20 cellular contexts compared by ENCODE assay signal in the genomic region with DNA sequence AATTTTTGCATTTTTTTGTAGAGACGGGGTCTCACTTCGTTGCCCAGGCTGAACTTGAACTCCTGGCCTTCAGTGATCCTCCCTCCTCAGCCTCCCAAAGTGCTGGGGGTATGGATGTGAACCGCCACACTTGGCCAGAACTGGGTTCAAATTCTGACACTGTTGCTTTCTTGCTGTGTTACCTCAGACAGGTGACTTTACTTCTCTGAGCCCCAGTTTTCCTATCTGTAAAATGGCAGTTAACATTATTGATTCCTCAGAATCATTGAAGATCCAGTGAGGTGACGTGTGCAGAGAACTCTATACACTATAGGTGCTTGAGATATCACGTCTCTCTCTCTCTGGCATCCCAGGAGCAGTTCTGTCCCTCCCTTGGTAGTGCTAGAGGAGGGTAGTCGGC. TPM values are rescaled to one million over a fixed set of nuclear protein-coding genes. Genes with fewer than 3 reads are reported as not detected.
DNase-seq lines count a peak whose midpoint lies in the region; ATAC-seq, FAIRE-seq and TF ChIP-seq lines count a peak whose summit lies in the region.
"Had no signal": no experiment of that assay in that cellular context is flagged by ENCODE, and none has a peak within 500 bp of the region (broad histone marks: within the 10 kb centered on the region; RNA-seq: fewer than 3 reads in every experiment).

No MANE protein-coding gene starts in this region.

- no TSS peak for BruUV-seq in HepG2 (replicated peaks; lab: Mats Ljungman, UMichigan)
- no TSS peak for BruUV-seq in K562 (replicated peaks; lab: Mats Ljungman, UMichigan)

- DNase-seq in HepG2 (ENCODE audit: low spot score) (no peak), right lobe of liver (no peak), K562 (ENCODE audit: extremely low read depth in 1 of 4, low spot score in 3 of 4) (no peak), endothelial cell (ENCODE audit: low spot score) (no peak), H4 (ENCODE audit: low spot score) (no peak), RKO (ENCODE audit: low spot score) (no peak), RWPE1 (ENCODE audit: low spot score) (no peak)
- DNase-seq: Calu3; CD4-positive, alpha-beta memory T cell; COR-L47; DMS79; EL; GDM1; H7; HCEC 1CT had no signal

- H3K9me3 ChIP-seq in HepG2 (ENCODE audit: low read length) (no peaks in the 10 kb centered on the region), right lobe of liver (no peaks in the 10 kb centered on the region), K562 (replicated peaks; ENCODE audit: control insufficient read depth, insufficient read depth, low read depth, low read length) (no peaks in the 10 kb centered on the region)

- no peak for TF ChIP-seq RAD21 in HepG2 (CRISPR knock-in tag; IDR thresholded peaks at IDR 0.05)
- no peak for TF ChIP-seq RAD21 in K562 (CRISPR knock-in tag; conservative IDR thresholded peaks at IDR 0.05 in 1 of 2, IDR thresholded peaks at IDR 0.05 in 1 of 2)

- POLR2A ChIA-PET in HepG2 (lab: Yijun Ruan, JAX) (no interaction called here), K562 (lab: Yijun Ruan, JAX) (no interaction called here), RWPE1 (lab: Yijun Ruan, JAX; ENCODE audit: low non-redundant PET) (no interaction called here)

- 0 out of 2 replicates have a peak, but pooled peaks cover 4% of the 10 kb centered on the region for H4K20me1 ChIP-seq in HepG2 (ENCODE audit: insufficient read depth, low read length)
- peaks cover 36% of the 10 kb centered on the region for H4K20me1 ChIP-seq in K562 (replicated peaks; ENCODE audit: control insufficient read depth, insufficient read depth, low read length)

- 41% methylated on average over 6 of the region's 6 CpGs for WGBS in HepG2 (ENCODE audit: low lambda C conversion rate)
- WGBS in right lobe of liver (ENCODE audit: insufficient coverage, low coverage, low lambda C conversion rate, missing lambda C conversion rate): 89% methylated on average over 4 of the region's 6 CpGs
- 2% methylated on average over 6 of the region's 6 CpGs for WGBS in K562 (ENCODE audit: insufficient coverage, low coverage, missing lambda C conversion rate)

- ATAC-seq in HepG2: no peak
- no peak for ATAC-seq in right lobe of liver
- ATAC-seq in K562: no peak
- ATAC-seq: GM12878, GM23338 had no signal

- in situ Hi-C loops in HepG2 (cut with HindIII; ENCODE audit: extremely low pct_ligation_motif_present, low pct_unique_long_range_greater_than_20kb) (no loop called here), K562 (cut with MboI) (loop anchor here (25.0 kb wide), 1 partner anchor 729 kb away; no protein-coding TSS in a partner anchor)

- H3K27me3 ChIP-seq in HepG2 (ENCODE audit: control insufficient read depth in 1 of 2, insufficient read depth in 2 of 2, low read length in 2 of 2): peaks cover 9 to 50% of the 10 kb centered on the region in 2 experiments; a peak in 4 of 5 replicates
- H3K27me3 ChIP-seq in right lobe of liver: peaks cover 0 to 16% of the 10 kb centered on the region in 2 donors
- peaks cover 13 to 50% of the 10 kb centered on the region in 2 experiments for H3K27me3 ChIP-seq in K562 (ENCODE audit: control insufficient read depth in 2 of 2, insufficient read depth in 2 of 2, low read length in 2 of 2)

- H3K4me3 Mint-ChIP-seq in endothelial cell (ENCODE audit: unreplicated experiment): no peak overlapping the region
- H3K4me3 Mint-ChIP-seq: CD4-positive, alpha-beta memory T cell; GM23338 had no signal

- H3K9me3 Mint-ChIP-seq in endothelial cell (ENCODE audit: unreplicated experiment): no peaks in the 10 kb centered on the region
- H3K9me3 Mint-ChIP-seq: CD4-positive, alpha-beta memory T cell; GM23338 had no signal

- H3K79me2 ChIP-seq in HepG2 (ENCODE audit: insufficient read depth, low read length): no peaks in the 10 kb centered on the region
- H3K79me2 ChIP-seq in K562 (ENCODE audit: control insufficient read depth, insufficient read depth, low read length): no peaks in the 10 kb centered on the region

- TF ChIP-seq EP300 in HepG2 (IDR thresholded peaks at IDR 0.05; ENCODE audit: low read depth in 2 of 2, low read length in 2 of 2) (no peak), HepG2 (CRISPR knock-in tag; IDR thresholded peaks at IDR 0.05; ENCODE audit: borderline replicate concordance) (no peak), K562 (IDR thresholded peaks at IDR 0.05; ENCODE audit: low read length) (no peak)

- H3K9me1 ChIP-seq in K562 (ENCODE audit: control insufficient read depth, insufficient read depth, low read length): no peaks in the 10 kb centered on the region

- H3K4me3 ChIP-seq in HepG2 (replicated peaks in 1 of 3; ENCODE audit: insufficient read depth in 1 of 3, low read depth in 2 of 3, low read length in 3 of 3): no peak overlapping the region
- H3K4me3 ChIP-seq in right lobe of liver: no peak overlapping the region
- no peak overlapping the region for H3K4me3 ChIP-seq in K562
- H3K4me3 ChIP-seq: GM12878, GM23338 had no signal

- H3K4me1 Mint-ChIP-seq in endothelial cell (ENCODE audit: unreplicated experiment): no peaks in the 10 kb centered on the region

- H2AFZ ChIP-seq in HepG2 (ENCODE audit: low read length) (no peak overlapping the region), K562 (ENCODE audit: low read depth, low read length) (no peak overlapping the region)
- H2AFZ ChIP-seq: GM23338 had no signal

- intact Hi-C loops in HepG2 (cut with micrococcal nuclease; ENCODE audit: unreplicated experiment) (no loop called here), right lobe of liver (cut with DNase I) (no loop called here), K562 (cut with micrococcal nuclease) (no loop called here)

- no peak overlapping the region for H3K4me2 ChIP-seq in HepG2 (ENCODE audit: low read depth, low read length)
- no peak overlapping the region for H3K4me2 ChIP-seq in K562 (ENCODE audit: insufficient read depth, low read length)
- H3K4me2 ChIP-seq: GM23338 had no signal

- H3K4me1 ChIP-seq in HepG2 (ENCODE audit: insufficient read depth, low read length) (peaks cover 7% of the 10 kb centered on the region), right lobe of liver (no peaks in the 10 kb centered on the region), K562 (replicated peaks in 1 of 2; ENCODE audit: control insufficient read depth in 2 of 2, insufficient read depth in 2 of 2, low read length in 2 of 2) (peaks cover 0 to 25% of the 10 kb centered on the region in 2 experiments; a peak in 3 of 5 replicates)

- no peaks in the 10 kb centered on the region for H3K36me3 Mint-ChIP-seq in endothelial cell (ENCODE audit: low read depth, unreplicated experiment)
- H3K36me3 Mint-ChIP-seq: CD4-positive, alpha-beta memory T cell had no signal

- TF ChIP-seq CTCF in HepG2 (CRISPR knock-in tag; IDR thresholded peaks at IDR 0.05) (no peak), right lobe of liver (IDR thresholded peaks at IDR 0.05) (no peak), K562 (IDR thresholded peaks at IDR 0.05 in 2 of 3, conservative IDR thresholded peaks at IDR 0.05 in 1 of 3; ENCODE audit: insufficient read depth in 2 of 3, low read depth in 1 of 3, low read length in 3 of 3) (no peak), endothelial cell (IDR thresholded peaks at IDR 0.05; ENCODE audit: unreplicated experiment) (no peak), RWPE1 (conservative IDR thresholded peaks at IDR 0.05; ENCODE audit: low read depth) (no peak)

- H3K27ac Mint-ChIP-seq in endothelial cell (ENCODE audit: unreplicated experiment): peak overlapping the region; percentile 24
- H3K27ac Mint-ChIP-seq: CD4-positive, alpha-beta memory T cell; GM23338 had no signal

- H3K27ac ChIP-seq in HepG2 (ENCODE audit: extremely low read length, insufficient read depth, low read length) (no peak overlapping the region), right lobe of liver (no peak overlapping the region), K562 (ENCODE audit: extremely low read depth, low read depth, low read length) (no peak overlapping the region), RWPE1 (no peak overlapping the region)

- peaks cover 6% of the 10 kb centered on the region for H3K27me3 Mint-ChIP-seq in endothelial cell (ENCODE audit: unreplicated experiment)

- CTCF ChIA-PET in HepG2 (lab: Yijun Ruan, JAX; ENCODE audit: low intra/inter-chr PET ratio, low total read pairs) (no interaction called here), K562 (lab: Yijun Ruan, JAX; ENCODE audit: low intra/inter-chr PET ratio) (no interaction called here), RWPE1 (lab: Yijun Ruan, JAX) (interaction anchor here (1.1 kb wide), 1 partner anchor 9 kb away, joined by 4 read pairs; no protein-coding TSS in a partner anchor)

- H3K36me3 ChIP-seq in HepG2 (replicated peaks in 1 of 2; ENCODE audit: control insufficient read depth in 1 of 2, insufficient read depth in 2 of 2, low read length in 2 of 2) (no peaks in the 10 kb centered on the region), right lobe of liver (no peaks in the 10 kb centered on the region), K562 (ENCODE audit: control insufficient read depth, insufficient read depth, low read length) (no peaks in the 10 kb centered on the region)

- TF ChIP-seq POLR2A in HepG2 (IDR thresholded peaks at IDR 0.05; ENCODE audit: insufficient read depth in 1 of 2, low read depth in 2 of 2, low read length in 2 of 2): no peak
- no peak for TF ChIP-seq POLR2A in right lobe of liver (IDR thresholded peaks at IDR 0.05)
- TF ChIP-seq POLR2A in K562 (conservative IDR thresholded peaks at IDR 0.05): no peak

- FAIRE-seq in HepG2 (lab: Jason Lieb, UNC): no peak
- no peak for FAIRE-seq in K562 (lab: Jason Lieb, UNC)
- FAIRE-seq: GM12878, GM19239 had no signal

- H3K9ac ChIP-seq in HepG2 (ENCODE audit: insufficient read depth, low read depth, low read length) (no peak overlapping the region), K562 (ENCODE audit: insufficient read depth in 1 of 2, low read depth in 2 of 2, low read length in 2 of 2) (no peak overlapping the region)

RNA-seq across cellular contexts. Expression of gene HPCA, which starts 3.0 kb away (rescaled TPM):
- not detected in 2 replicates for total RNA-seq in HepG2 (2016; rRNA removed; fragmentation: Illumina TruSeq; extraction: Trizol)
- not detected in 2 replicates for total RNA-seq in HepG2 (2016; cell fraction: cytosol; rRNA removed; fragmentation: Illumina TruSeq; extraction: Trizol; ENCODE audit: low read depth)
- total RNA-seq in HepG2 (2016; cell fraction: insoluble cytoplasmic fraction; rRNA removed; fragmentation: Illumina TruSeq; extraction: Trizol): not detected in 2 replicates
- total RNA-seq in HepG2 (2016; cell fraction: membrane; rRNA removed; fragmentation: Illumina TruSeq; extraction: Trizol): not detected in 2 replicates
- not detected in 2 replicates for total RNA-seq in HepG2 (2016; cell fraction: nucleus; rRNA removed; fragmentation: Illumina TruSeq; extraction: Trizol)
- polyA plus RNA-seq in HepG2 (2011; rRNA removed): not detected in 2 replicates
- polyA plus RNA-seq in HepG2 (2011; cell fraction: cytosol; rRNA removed): not detected in 2 replicates
- 0.38 TPM in 1 of 2 replicates, not detected in the other for polyA plus RNA-seq in HepG2 (2011; cell fraction: nucleus; rRNA removed)
- polyA plus RNA-seq in HepG2 (2012): not detected in 2 replicates
- polyA plus RNA-seq in HepG2 (2016; cell fraction: cytosol; fragmentation: Illumina TruSeq; extraction: Trizol; ENCODE audit: low read depth): not detected in 2 replicates
- not detected in 2 replicates for polyA plus RNA-seq in HepG2 (2016; cell fraction: insoluble cytoplasmic fraction; fragmentation: Illumina TruSeq; extraction: Trizol; ENCODE audit: low read depth)
- not detected in 2 replicates for polyA plus RNA-seq in HepG2 (2016; cell fraction: membrane; fragmentation: Illumina TruSeq; extraction: Trizol; ENCODE audit: low read depth)
- not detected in 2 replicates for polyA plus RNA-seq in HepG2 (2016; cell fraction: nucleus; fragmentation: Illumina TruSeq; extraction: Trizol; ENCODE audit: insufficient read depth, low read depth)
- polyA minus RNA-seq in HepG2 (2011; rRNA and poly(A)+ RNA removed; ENCODE audit: low replicate concordance): 0.35 TPM in 1 of 2 replicates, not detected in the other
- polyA minus RNA-seq in HepG2 (2011; cell fraction: cytosol; rRNA and poly(A)+ RNA removed): not detected in 2 replicates
- not detected in 2 replicates for polyA minus RNA-seq in HepG2 (2011; cell fraction: nucleus; rRNA and poly(A)+ RNA removed)
- not detected for total RNA-seq in right lobe of liver
- not detected in 2 replicates for total RNA-seq in K562 (2011; cell fraction: chromatin; rRNA removed; ENCODE audit: low replicate concordance)
- total RNA-seq in K562 (2011; cell fraction: nucleolus; rRNA removed): not detected in 2 replicates
- total RNA-seq in K562 (2011; cell fraction: nucleoplasm; rRNA removed): not detected in 2 replicates
- total RNA-seq in K562 (2014; rRNA removed): not detected in 2 replicates
- total RNA-seq in K562 (2014; rRNA removed; fragmentation: Illumina TruSeq; extraction: Trizol): not detected in 2 replicates
- total RNA-seq in K562 (2015; rRNA removed; fragmentation: Illumina TruSeq; extraction: Trizol): not detected in 2 replicates
- not detected in 2 replicates for total RNA-seq in K562 (2021)
- polyA plus RNA-seq in K562 (2011; rRNA removed): not detected in 2 replicates
- polyA plus RNA-seq in K562 (2011; cell fraction: cytosol; rRNA removed): not detected in 2 replicates
- not detected in 2 replicates for polyA plus RNA-seq in K562 (2011; cell fraction: nucleus; rRNA removed)
- polyA plus RNA-seq in K562 (2012): 0.22 and 0.44 TPM in 2 replicates
- not detected in 2 replicates for polyA plus RNA-seq in K562 (2014; fragmentation: Illumina TruSeq; extraction: Trizol)
- not detected for polyA plus RNA-seq in K562 (2014; fragmentation: Nextera tagmentation; extraction: Ambion mirVana)
- not detected in 2 replicates for polyA plus RNA-seq in K562 (2014; rRNA removed)
- polyA minus RNA-seq in K562 (2011; rRNA and poly(A)+ RNA removed): not detected in 2 replicates
- polyA minus RNA-seq in K562 (2011; cell fraction: cytosol; rRNA and poly(A)+ RNA removed): not detected in 2 replicates
- polyA minus RNA-seq in K562 (2011; cell fraction: nucleus; rRNA and poly(A)+ RNA removed): not detected in 2 replicates
- total RNA-seq in endothelial cell (ENCODE audit: unreplicated experiment): not detected
- not detected in 2 replicates for total RNA-seq in H4 (2014; rRNA removed; shearing (Covaris generic))
- total RNA-seq: A172, Calu3, GM12878 had no signal
- polyA plus RNA-seq: BJ; CD4-positive, alpha-beta memory T cell had no signal

RNA-seq across cellular contexts. Expression of gene FNDC5, which starts 12.6 kb away (rescaled TPM):
- total RNA-seq in HepG2 (2016; rRNA removed; fragmentation: Illumina TruSeq; extraction: Trizol) (1.6 and 3.1 TPM in 2 replicates), right lobe of liver (1 to 10 TPM; 1.0 to 8.3 (median 2.4) TPM), K562 (2014; rRNA removed) (0.14 and 0.61 TPM in 2 replicates), K562 (2014; rRNA removed; fragmentation: Illumina TruSeq; extraction: Trizol) (0.25 and 0.48 TPM in 2 replicates), K562 (2015; rRNA removed; fragmentation: Illumina TruSeq; extraction: Trizol) (0.22 and 0.41 TPM in 2 replicates), K562 (2021) (0.38 and 0.56 TPM in 2 replicates), endothelial cell (ENCODE audit: unreplicated experiment) (5.5 TPM)
- total RNA-seq in HepG2 (2016; cell fraction: cytosol; rRNA removed; fragmentation: Illumina TruSeq; extraction: Trizol; ENCODE audit: low read depth): 2.6 and 2.8 TPM in 2 replicates
- 1.6 and 2.6 TPM in 2 replicates for total RNA-seq in HepG2 (2016; cell fraction: insoluble cytoplasmic fraction; rRNA removed; fragmentation: Illumina TruSeq; extraction: Trizol)
- total RNA-seq in HepG2 (2016; cell fraction: membrane; rRNA removed; fragmentation: Illumina TruSeq; extraction: Trizol): 5.4 and 6.4 TPM in 2 replicates
- total RNA-seq in HepG2 (2016; cell fraction: nucleus; rRNA removed; fragmentation: Illumina TruSeq; extraction: Trizol): 1.3 and 2.2 TPM in 2 replicates
- polyA plus RNA-seq in HepG2 (2011; rRNA removed) (1.0 and 1.4 TPM in 2 replicates), K562 (2011; rRNA removed) (2.1 and 2.5 TPM in 2 replicates), K562 (2014; fragmentation: Illumina TruSeq; extraction: Trizol) (0.17 and 0.25 TPM in 2 replicates), K562 (2014; fragmentation: Nextera tagmentation; extraction: Ambion mirVana) (under 1 TPM; 0.06 to 0.10 TPM), K562 (2014; rRNA removed) (0.12 and 0.24 TPM in 2 replicates)
- polyA plus RNA-seq in HepG2 (2011; cell fraction: cytosol; rRNA removed): 0.60 and 1.0 TPM in 2 replicates
- polyA plus RNA-seq in HepG2 (2011; cell fraction: nucleus; rRNA removed): 1.8 and 2.0 TPM in 2 replicates
- polyA plus RNA-seq in HepG2 (2012): 0.46 and 0.56 TPM in 2 replicates
- 4.2 and 5.7 TPM in 2 replicates for polyA plus RNA-seq in HepG2 (2016; cell fraction: cytosol; fragmentation: Illumina TruSeq; extraction: Trizol; ENCODE audit: low read depth)
- 1.4 and 1.8 TPM in 2 replicates for polyA plus RNA-seq in HepG2 (2016; cell fraction: insoluble cytoplasmic fraction; fragmentation: Illumina TruSeq; extraction: Trizol; ENCODE audit: low read depth)
- polyA plus RNA-seq in HepG2 (2016; cell fraction: membrane; fragmentation: Illumina TruSeq; extraction: Trizol; ENCODE audit: low read depth): 5.2 and 5.9 TPM in 2 replicates
- 2.1 and 4.0 TPM in 2 replicates for polyA plus RNA-seq in HepG2 (2016; cell fraction: nucleus; fragmentation: Illumina TruSeq; extraction: Trizol; ENCODE audit: insufficient read depth, low read depth)
- polyA minus RNA-seq in HepG2 (2011; rRNA and poly(A)+ RNA removed; ENCODE audit: low replicate concordance): 0.78 TPM in 1 of 2 replicates, not detected in the other
- polyA minus RNA-seq in HepG2 (2011; cell fraction: cytosol; rRNA and poly(A)+ RNA removed): 0.88 TPM in 1 of 2 replicates, not detected in the other
- 0.62 TPM in 1 of 2 replicates, not detected in the other for polyA minus RNA-seq in HepG2 (2011; cell fraction: nucleus; rRNA and poly(A)+ RNA removed)
- 1.1 and 2.3 TPM in 2 replicates for total RNA-seq in K562 (2011; cell fraction: chromatin; rRNA removed; ENCODE audit: low replicate concordance)
- total RNA-seq in K562 (2011; cell fraction: nucleolus; rRNA removed): 1.3 and 2.0 TPM in 2 replicates
- total RNA-seq in K562 (2011; cell fraction: nucleoplasm; rRNA removed): 0.59 and 1.1 TPM in 2 replicates
- 1.3 and 1.6 TPM in 2 replicates for polyA plus RNA-seq in K562 (2011; cell fraction: cytosol; rRNA removed)
- 5.0 and 6.0 TPM in 2 replicates for polyA plus RNA-seq in K562 (2011; cell fraction: nucleus; rRNA removed)
- polyA plus RNA-seq in K562 (2012): 0.42 and 0.81 TPM in 2 replicates
- polyA minus RNA-seq in K562 (2011; rRNA and poly(A)+ RNA removed): 2.6 and 3.1 TPM in 2 replicates
- polyA minus RNA-seq in K562 (2011; cell fraction: cytosol; rRNA and poly(A)+ RNA removed): 0.38 TPM in 1 of 2 replicates, not detected in the other
- polyA minus RNA-seq in K562 (2011; cell fraction: nucleus; rRNA and poly(A)+ RNA removed): 0.13 and 1.3 TPM in 2 replicates
- total RNA-seq in H4 (2014; rRNA removed; shearing (Covaris generic)): 0.12 and 0.15 TPM in 2 replicates
- total RNA-seq: A172; Calu3; CD4-positive, alpha-beta memory T cell; GM12878 had no signal
- polyA plus RNA-seq: CD4-positive, alpha-beta memory T cell had no signal

RNA-seq across cellular contexts. Expression of gene TMEM54, which starts 17.9 kb away (rescaled TPM):
- total RNA-seq in HepG2 (2016; rRNA removed; fragmentation: Illumina TruSeq; extraction: Trizol) (0.76 and 2.5 TPM in 2 replicates), right lobe of liver (10 to 100 TPM in 3 of 6 experiments, 1 to 10 TPM in 3; 3.9 to 14.4 (median 9.0) TPM), K562 (2014; rRNA removed) (12.8 and 14.5 TPM in 2 replicates), K562 (2014; rRNA removed; fragmentation: Illumina TruSeq; extraction: Trizol) (1.2 and 2.1 TPM in 2 replicates), K562 (2015; rRNA removed; fragmentation: Illumina TruSeq; extraction: Trizol) (3.8 TPM in 2 replicates), K562 (2021) (13.1 and 15.1 TPM in 2 replicates), endothelial cell (ENCODE audit: unreplicated experiment) (0.49 TPM)
- 6.9 and 7.0 TPM in 2 replicates for total RNA-seq in HepG2 (2016; cell fraction: cytosol; rRNA removed; fragmentation: Illumina TruSeq; extraction: Trizol; ENCODE audit: low read depth)
- total RNA-seq in HepG2 (2016; cell fraction: insoluble cytoplasmic fraction; rRNA removed; fragmentation: Illumina TruSeq; extraction: Trizol): 0.83 and 1.3 TPM in 2 replicates
- total RNA-seq in HepG2 (2016; cell fraction: membrane; rRNA removed; fragmentation: Illumina TruSeq; extraction: Trizol): 5.0 and 5.4 TPM in 2 replicates
- total RNA-seq in HepG2 (2016; cell fraction: nucleus; rRNA removed; fragmentation: Illumina TruSeq; extraction: Trizol): 1.2 and 1.7 TPM in 2 replicates
- polyA plus RNA-seq in HepG2 (2011; rRNA removed) (2.9 and 4.0 TPM in 2 replicates), K562 (2011; rRNA removed) (16.2 and 31.0 TPM in 2 replicates), K562 (2014; fragmentation: Illumina TruSeq; extraction: Trizol) (8.2 and 11.8 TPM in 2 replicates), K562 (2014; fragmentation: Nextera tagmentation; extraction: Ambion mirVana) (1 to 10 TPM in 1 of 2 experiments, under 1 TPM in 1; 1.00 to 1.7 TPM), K562 (2014; rRNA removed) (9.8 and 13.3 TPM in 2 replicates)
- 4.2 and 5.4 TPM in 2 replicates for polyA plus RNA-seq in HepG2 (2011; cell fraction: cytosol; rRNA removed)
- polyA plus RNA-seq in HepG2 (2011; cell fraction: nucleus; rRNA removed): 2.7 and 3.1 TPM in 2 replicates
- 0.43 and 2.3 TPM in 2 replicates for polyA plus RNA-seq in HepG2 (2012)
- 9.6 and 9.8 TPM in 2 replicates for polyA plus RNA-seq in HepG2 (2016; cell fraction: cytosol; fragmentation: Illumina TruSeq; extraction: Trizol; ENCODE audit: low read depth)
- 1.0 and 1.1 TPM in 2 replicates for polyA plus RNA-seq in HepG2 (2016; cell fraction: insoluble cytoplasmic fraction; fragmentation: Illumina TruSeq; extraction: Trizol; ENCODE audit: low read depth)
- 6.2 and 6.8 TPM in 2 replicates for polyA plus RNA-seq in HepG2 (2016; cell fraction: membrane; fragmentation: Illumina TruSeq; extraction: Trizol; ENCODE audit: low read depth)
- polyA plus RNA-seq in HepG2 (2016; cell fraction: nucleus; fragmentation: Illumina TruSeq; extraction: Trizol; ENCODE audit: insufficient read depth, low read depth): 1.3 and 2.6 TPM in 2 replicates
- polyA minus RNA-seq in HepG2 (2011; rRNA and poly(A)+ RNA removed; ENCODE audit: low replicate concordance): 6.4 and 19.0 TPM in 2 replicates
- polyA minus RNA-seq in HepG2 (2011; cell fraction: cytosol; rRNA and poly(A)+ RNA removed): 1.8 TPM in 1 of 2 replicates, not detected in the other
- 0.75 TPM in 1 of 2 replicates, not detected in the other for polyA minus RNA-seq in HepG2 (2011; cell fraction: nucleus; rRNA and poly(A)+ RNA removed)
- 2.4 and 10.2 TPM in 2 replicates for total RNA-seq in K562 (2011; cell fraction: chromatin; rRNA removed; ENCODE audit: low replicate concordance)
- 19.3 and 19.7 TPM in 2 replicates for total RNA-seq in K562 (2011; cell fraction: nucleolus; rRNA removed)
- total RNA-seq in K562 (2011; cell fraction: nucleoplasm; rRNA removed): 14.0 and 21.6 TPM in 2 replicates
- 75.0 and 104 TPM in 2 replicates for polyA plus RNA-seq in K562 (2011; cell fraction: cytosol; rRNA removed)
- polyA plus RNA-seq in K562 (2011; cell fraction: nucleus; rRNA removed): 24.7 and 26.3 TPM in 2 replicates
- polyA plus RNA-seq in K562 (2012): 26.4 and 45.9 TPM in 2 replicates
- polyA minus RNA-seq in K562 (2011; rRNA and poly(A)+ RNA removed): 5.4 and 6.5 TPM in 2 replicates
- 8.6 and 15.1 TPM in 2 replicates for polyA minus RNA-seq in K562 (2011; cell fraction: cytosol; rRNA and poly(A)+ RNA removed)
- polyA minus RNA-seq in K562 (2011; cell fraction: nucleus; rRNA and poly(A)+ RNA removed): 4.2 TPM in 2 replicates
- 81.8 and 118 TPM in 2 replicates for total RNA-seq in H4 (2014; rRNA removed; shearing (Covaris generic))
- total RNA-seq: CD4-positive, alpha-beta memory T cell had no signal
- polyA plus RNA-seq: CD4-positive, alpha-beta memory T cell had no signal

Comparison
In these comparisons a context has a peak if more than half of its experiments do, and no peak if none do; other contexts are left out.
1. Of the 241 proteins assayed by ChIP-seq in both HepG2 and K562: peak only in HepG2: none; only in K562: ADNP, KDM1A and ZFP36; in both: none; in neither: 238.